Comparison of ENCODE assay signal across 1 cellular context in genomic region chr17:72812823-72813222, GRCh38.
TF ChIP-seq lines count a peak whose summit lies in the region.

No MANE protein-coding gene starts in this region.

TF ChIP-seq in SK-N-SH treated with all-trans-retinoic acid at 6 μM for 48 hours, 23 proteins besides CTCF, POLR2A, EP300 and RAD21 (continued from another document):
- TF ChIP-seq POU6F1 (CRISPR knock-in tag; IDR thresholded peaks at IDR 0.05; ENCODE audit: borderline replicate concordance, low read depth), result no peak
